In genomic region chr2:197251576-197251975, GRCh38 we compare ENCODE assay signal across 17 cellular contexts. TPM values are rescaled to one million over a fixed set of nuclear protein-coding genes. Genes with fewer than 3 reads are reported as not detected.
DNase-seq lines count a peak whose midpoint lies in the region; ATAC-seq lines count a peak whose summit lies in the region.
"Had no signal": no experiment of that assay in that cellular context is flagged by ENCODE, and none has a peak within 500 bp of the region (broad histone marks: within the 10 kb centered on the region; RNA-seq: fewer than 3 reads in every experiment).

No MANE protein-coding gene starts in this region.

- peaks cover 25% of the 10 kb centered on the region for H3K36me3 Mint-ChIP-seq in activated CD4-positive, alpha-beta T cell treated with anti-CD3 and anti-CD28 coated beads, Interleukin-2, amount 10 ng/mL, durations not matched to agents 24 days and 14 days (ENCODE audit: low read depth)
- H3K36me3 Mint-ChIP-seq in activated naive CD8-positive, alpha-beta T cell, result peaks cover 8% of the 10 kb centered on the region
- H3K36me3 Mint-ChIP-seq: type B pancreatic cell had no signal

- intact Hi-C loops in activated CD4-positive, alpha-beta T cell treated with anti-CD3 and anti-CD28 coated beads, Interleukin-2, amount 10 ng/mL, durations not matched to agents 24 days and 14 days (cut with micrococcal nuclease), result no loop called here

- H3K4me3 ChIP-seq in skeletal muscle satellite cell (ENCODE audit: low read length) (peak overlapping the region; percentile 22), H7 (ENCODE audit: insufficient read depth, low read depth, low read length) (no peak overlapping the region)
- H3K4me3 ChIP-seq: lung had no signal

- peak overlapping the region; percentile 61 for H3K4me2 ChIP-seq in skeletal muscle satellite cell (ENCODE audit: low read length)
- H3K4me2 ChIP-seq: SK-N-SH had no signal

- no peaks in the 10 kb centered on the region for H3K27me3 Mint-ChIP-seq in activated CD4-positive, alpha-beta T cell treated with anti-CD3 and anti-CD28 coated beads, Interleukin-2, amount 10 ng/mL, durations not matched to agents 24 days and 14 days
- no peaks in the 10 kb centered on the region for H3K27me3 Mint-ChIP-seq in activated naive CD8-positive, alpha-beta T cell
- H3K27me3 Mint-ChIP-seq: type B pancreatic cell had no signal

- H3K27me3 ChIP-seq in skeletal muscle satellite cell (ENCODE audit: control insufficient read depth, insufficient read depth, low read length) (no peaks in the 10 kb centered on the region), H7 (ENCODE audit: control insufficient read depth, insufficient read depth, low read length) (no peaks in the 10 kb centered on the region)

- H3K9me3 Mint-ChIP-seq in activated CD4-positive, alpha-beta T cell treated with anti-CD3 and anti-CD28 coated beads, Interleukin-2, amount 10 ng/mL, durations not matched to agents 24 days and 14 days, result no peaks in the 10 kb centered on the region
- peaks cover 5% of the 10 kb centered on the region for H3K9me3 Mint-ChIP-seq in activated naive CD8-positive, alpha-beta T cell (ENCODE audit: low read depth)
- H3K9me3 Mint-ChIP-seq: activated T-helper 2 cell treated with anti-CD3 and anti-CD28 coated beads, Interferon-gamma antibody, Interleukin-2, Interleukin-4, amounts not matched to agents 10 μg/mL and 5 μg/mL and 100 μg/mL, durations not matched to agents 14 hours and 24 hours and 36 hours; H9 had no signal

- H3K4me3 Mint-ChIP-seq in activated CD4-positive, alpha-beta T cell treated with anti-CD3 and anti-CD28 coated beads, Interleukin-2, amount 10 ng/mL, durations not matched to agents 24 days and 14 days, result no peak overlapping the region
- H3K4me3 Mint-ChIP-seq in activated naive CD8-positive, alpha-beta T cell, result no peak overlapping the region
- H3K4me3 Mint-ChIP-seq: H9, type B pancreatic cell had no signal

- H3K27ac Mint-ChIP-seq in activated CD4-positive, alpha-beta T cell treated with anti-CD3 and anti-CD28 coated beads, Interleukin-2, amount 10 ng/mL, durations not matched to agents 24 days and 14 days, result peak overlapping the region; percentile 54
- H3K27ac Mint-ChIP-seq in activated naive CD8-positive, alpha-beta T cell, result peak overlapping the region; percentile 90
- H3K27ac Mint-ChIP-seq: activated T-helper 2 cell treated with anti-CD3 and anti-CD28 coated beads, Interferon-gamma antibody, Interleukin-2, Interleukin-4, amounts not matched to agents 10 μg/mL and 5 μg/mL and 100 μg/mL, durations not matched to agents 14 hours and 24 hours and 36 hours; H9; type B pancreatic cell had no signal

- peaks cover 26% of the 10 kb centered on the region for H3K4me1 ChIP-seq in skeletal muscle satellite cell (ENCODE audit: control insufficient read depth, insufficient read depth, low read length)

- no peak overlapping the region for H3K9ac ChIP-seq in skeletal muscle satellite cell (ENCODE audit: low read depth, low read length)
- H3K9ac ChIP-seq: SK-N-SH had no signal

- H3K36me3 ChIP-seq in skeletal muscle satellite cell (ENCODE audit: insufficient read depth, low read length) (no peaks in the 10 kb centered on the region), H7 (replicated peaks; ENCODE audit: control insufficient read depth, insufficient read depth, low read length) (no peaks in the 10 kb centered on the region)

- peak; percentile 14 for DNase-seq in activated CD4-positive, alpha-beta T cell treated with anti-CD3 and anti-CD28 coated beads, Interleukin-2, amount 10 ng/mL, durations not matched to agents 24 days and 14 days
- DNase-seq in activated CD4-positive, alpha-beta T cell treated with anti-CD3 and anti-CD28 coated beads, Interleukin-2, amount 50 U/mL, for 48 hours, result no peak
- DNase-seq in fibroblast of peridontal ligament (ENCODE audit: extremely low read depth) (peak; percentile 55), NCI-H2196 treated with DMSO at 0.1 percent for 48 hours (lab: John Stamatoyannopoulos, UW; ENCODE audit: unreplicated experiment) (no peak), H7 (no peak)
- DNase-seq: activated CD4-positive, alpha-beta T cell treated with anti-CD3 and anti-CD28 coated beads, Interleukin-2, amount 50 U/mL, for 4 hours; aorta; H9; NCI-H1048; SK-N-SH; stimulated activated CD4-positive, alpha-beta T cell treated with anti-CD3 and anti-CD28 coated beads, Interleukin-4, amount 100 ng/mL, for 4 hours had no signal

- no peaks in the 10 kb centered on the region for H3K9me3 ChIP-seq in skeletal muscle satellite cell (replicated peaks; ENCODE audit: low read length)
- H3K9me3 ChIP-seq: SK-N-SH had no signal

- peaks cover 68% of the 10 kb centered on the region for H3K4me1 Mint-ChIP-seq in activated CD4-positive, alpha-beta T cell treated with anti-CD3 and anti-CD28 coated beads, Interleukin-2, amount 10 ng/mL, durations not matched to agents 24 days and 14 days
- peaks cover 91% of the 10 kb centered on the region for H3K4me1 Mint-ChIP-seq in activated naive CD8-positive, alpha-beta T cell (ENCODE audit: low read depth)

- ATAC-seq in HG02759 (IDR thresholded peaks at IDR 0.05; ENCODE audit: unreplicated experiment), result no peak

RNA-seq across cellular contexts. Expression of gene ANKRD44, which starts 59.0 kb away (rescaled TPM):
- total RNA-seq in activated CD4-positive, alpha-beta T cell treated with anti-CD3 and anti-CD28 coated beads, Interleukin-2, amount 10 ng/mL, durations not matched to agents 24 days and 14 days, result 130 and 147 TPM in 2 replicates
- total RNA-seq in skeletal muscle satellite cell (2012; rRNA removed), result 3.0 and 4.8 TPM in 2 replicates
- 0.76 and 3.2 TPM in 2 replicates for total RNA-seq in H7 (2014; rRNA removed; shearing (Covaris generic))

Comparison
In these comparisons a context has a peak if more than half of its experiments do, and no peak if none do; other contexts are left out.
1. DNase-seq: peak in activated CD4-positive, alpha-beta T cell treated with anti-CD3 and anti-CD28 coated beads, Interleukin-2, amount 10 ng/mL, durations not matched to agents 24 days and 14 days (single experiment) and fibroblast of peridontal ligament (single experiment); none in activated CD4-positive, alpha-beta T cell treated with anti-CD3 and anti-CD28 coated beads, Interleukin-2, amount 50 U/mL, for 48 hours (0 of 2), NCI-H2196 treated with DMSO at 0.1 percent for 48 hours (single experiment) and H7 (single experiment).
2. RNA of gene ANKRD44, which starts 59.0 kb away (total RNA-seq): 130 to 147 TPM in activated CD4-positive, alpha-beta T cell treated with anti-CD3 and anti-CD28 coated beads, Interleukin-2, amount 10 ng/mL, durations not matched to agents 24 days and 14 days; 0.76 to 3.2 TPM in H7; every median in the first group is over 10 times any median in the second.